25 cellular contexts compared by ENCODE assay signal in the genomic region with DNA sequence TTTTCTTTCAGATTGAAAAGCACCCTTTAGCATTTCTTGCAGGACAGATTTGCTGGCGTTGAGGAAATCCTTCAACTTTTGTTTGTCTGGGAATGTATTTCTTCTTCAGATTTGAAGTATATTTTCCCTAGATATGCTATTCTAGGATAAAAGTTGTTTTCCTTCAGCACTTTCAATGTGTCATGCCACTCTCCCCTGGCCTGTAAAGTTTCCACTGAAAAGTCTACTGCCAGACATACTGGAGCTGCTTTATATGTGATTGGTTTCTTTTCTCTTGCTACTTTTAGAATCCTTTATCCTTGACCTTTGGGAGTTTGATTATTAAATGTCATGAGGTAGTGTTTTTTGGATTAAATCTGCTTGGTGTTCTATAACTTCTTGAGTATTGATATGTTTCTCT.
"Had no signal": no experiment of that assay in that cellular context is flagged by ENCODE, and none has a peak within 500 bp of the region (broad histone marks: within the 10 kb centered on the region; RNA-seq: fewer than 3 reads in every experiment).

No MANE protein-coding gene starts in this region.

- H3K9me3 ChIP-seq: breast epithelium, Peyer's patch, SJCRH30 had no signal

- H3K4me2 ChIP-seq: SK-N-SH had no signal

- H3K4me3 ChIP-seq: breast epithelium, Peyer's patch, SJCRH30 had no signal

- ATAC-seq: WTC11 had no signal

- H3K9ac ChIP-seq: SK-N-SH had no signal

- H3K27me3 Mint-ChIP-seq: activated CD4-positive, alpha-beta memory T cell treated with anti-CD3 and anti-CD28 coated beads for 36 hours; activated naive CD4-positive, alpha-beta T cell treated with anti-CD3 and anti-CD28 coated beads, Interleukin-2, amount 50 U/mL, for 24 hours had no signal

- H3K4me1 ChIP-seq: breast epithelium, SJCRH30 had no signal

- H3K27ac ChIP-seq: breast epithelium, Peyer's patch, RWPE1, SJCRH30 had no signal

- H3K36me3 Mint-ChIP-seq: activated CD4-positive, alpha-beta memory T cell treated with anti-CD3 and anti-CD28 coated beads for 36 hours; WTC11 had no signal

- H3K27me3 ChIP-seq: breast epithelium, Peyer's patch, SJCRH30 had no signal

- H3K36me3 ChIP-seq: breast epithelium, Peyer's patch, SJCRH30 had no signal

- DNase-seq: activated CD4-positive, alpha-beta memory T cell treated with anti-CD3 and anti-CD28 coated beads for 36 hours; activated CD4-positive, alpha-beta T cell treated with anti-CD3 and anti-CD28 coated beads, Interleukin-2, amount 10 ng/mL, durations not matched to agents 7 days and 5 days; activated CD4-positive, CD25-positive, alpha-beta regulatory T cell treated with anti-CD3 and anti-CD28 coated beads, Interleukin-2, amount 50 U/mL, for 72 hours; activated CD8-positive, alpha-beta memory T cell treated with anti-CD3 and anti-CD28 coated beads, Interleukin-2, amount 50 U/mL, for 48 hours; activated effector memory CD4-positive, alpha-beta T cell treated with Interleukin-2 at 50 U/mL for 16 hours; activated naive CD4-positive, alpha-beta T cell; activated T-cell treated with anti-CD3 and anti-CD28 coated beads, Interleukin-2, amount 50 U/mL, for 1 hour; caudate nucleus; KG1; NCI-H1048; NCI-H146; NCI-H187 treated with DMSO at 0.1 percent for 48 hours; NCI-H2081 treated with DMSO at 0.1 percent for 48 hours; NCI-H446; NCI-H524; Peyer's patch; Right ventricle myocardium superior; SJCRH30; SK-N-SH; SW 1271; T-helper 9 cell had no signal

- H3K27ac Mint-ChIP-seq: activated CD4-positive, alpha-beta memory T cell treated with anti-CD3 and anti-CD28 coated beads for 36 hours; activated naive CD4-positive, alpha-beta T cell treated with anti-CD3 and anti-CD28 coated beads, Interleukin-2, amount 50 U/mL, for 24 hours; WTC11 had no signal

- H3K4me3 Mint-ChIP-seq: activated CD4-positive, alpha-beta memory T cell treated with anti-CD3 and anti-CD28 coated beads for 36 hours; activated CD4-positive, alpha-beta T cell treated with anti-CD3 and anti-CD28 coated beads, Interleukin-2, amount 10 ng/mL, durations not matched to agents 7 days and 5 days; activated naive CD4-positive, alpha-beta T cell treated with anti-CD3 and anti-CD28 coated beads, Interleukin-2, amount 50 U/mL, for 24 hours; WTC11 had no signal

- H3K9me3 Mint-ChIP-seq: activated CD4-positive, alpha-beta memory T cell treated with anti-CD3 and anti-CD28 coated beads for 36 hours had no signal
